ENCODE assay signal across 8 cellular contexts in genomic region chr6:10425973-10426780, GRCh38. TPM values are rescaled to one million over a fixed set of nuclear protein-coding genes. Genes with fewer than 3 reads are reported as not detected.
A peak's percentile ranks its signal among the peaks of the same experiment; 100 is the strongest.
DNase-seq lines count a peak whose midpoint lies in the region; ATAC-seq lines count a peak whose summit lies in the region.

No MANE protein-coding gene starts in this region.

- peak overlapping the region; percentile 89 for H3K4me2 ChIP-seq in neuronal stem cell (ENCODE audit: insufficient read depth, low read length, poor library complexity, severe bottlenecking)

- peaks cover 0 to 10% of the 10 kb centered on the region in 2 donors for H3K4me1 ChIP-seq in neuronal stem cell (ENCODE audit: control insufficient read depth in 2 of 2, insufficient read depth in 1 of 2, low read depth in 1 of 2, low read length in 2 of 2)

- peaks cover 41 to 75% (median 65%) of the 10 kb centered on the region in 3 experiments for H3K27me3 ChIP-seq in neuronal stem cell (ENCODE audit: control insufficient read depth in 3 of 3, insufficient read depth in 3 of 3, low read depth in 1 of 3, low read length in 3 of 3)

- H3K4me1 Mint-ChIP-seq in T-helper 2 cell treated with Interferon-gamma antibody and Interleukin-4, amounts not matched to agents 5 μg/mL and 100 μg/mL, for 36 hours (ENCODE audit: low read depth) = peaks cover 4% of the 10 kb centered on the region

- peak; percentile 52 for ATAC-seq in HG02763 (IDR thresholded peaks at IDR 0.05; ENCODE audit: unreplicated experiment)

- in situ Hi-C loops in G401 (cut with HindIII; ENCODE audit: low sequenced_read_pairs) = no loop called here

- H4K91ac ChIP-seq in neuronal stem cell (ENCODE audit: low read depth, low read length, poor library complexity) = no peak overlapping the region

- H3K27ac ChIP-seq in neuronal stem cell (replicated peaks; ENCODE audit: low read length) = no peak overlapping the region

- H3K27ac Mint-ChIP-seq in T-helper 2 cell treated with Interferon-gamma antibody and Interleukin-4, amounts not matched to agents 5 μg/mL and 100 μg/mL, for 36 hours = no peak overlapping the region

- H3K79me1 ChIP-seq in neuronal stem cell (ENCODE audit: low read depth, low read length) = no peaks in the 10 kb centered on the region

- no CpG with 5 or more reads among the region's 55 CpGs for WGBS in neuronal stem cell (ENCODE audit: extremely low coverage in 2 of 2, insufficient read length in 2 of 2, insufficient replicate concordance in 1 of 2), 2 donors

- no peak overlapping the region for H3K4ac ChIP-seq in neuronal stem cell (ENCODE audit: low read length)

- no peak overlapping the region for H2BK12ac ChIP-seq in neuronal stem cell (ENCODE audit: low read length)

- H3K18ac ChIP-seq in neuronal stem cell (ENCODE audit: low read length) = peak overlapping the region; percentile 44

- H4K8ac ChIP-seq in neuronal stem cell (ENCODE audit: low read depth, low read length) = no peak overlapping the region

- peak overlapping the region; percentile 57 for H3K4me3 Mint-ChIP-seq in T-helper 2 cell treated with Interferon-gamma antibody and Interleukin-4, amounts not matched to agents 5 μg/mL and 100 μg/mL, for 36 hours

- no peak overlapping the region for H2BK5ac ChIP-seq in neuronal stem cell (ENCODE audit: low read length)

- H2AFZ ChIP-seq in neuronal stem cell (ENCODE audit: low read length) = peak overlapping the region; percentile 93

- H3K9me3 ChIP-seq in neuronal stem cell (replicated peaks in 1 of 2; ENCODE audit: control insufficient read depth in 2 of 2, insufficient read depth in 1 of 2, low read depth in 1 of 2, low read length in 2 of 2) = peaks cover 0 to 2% of the 10 kb centered on the region in 2 donors

- H3K4me3 ChIP-seq in neuronal stem cell (ENCODE audit: low read length in 2 of 2) = peak overlapping the region; percentile 37 to 74

- H3K27me3 Mint-ChIP-seq in T-helper 2 cell treated with Interferon-gamma antibody and Interleukin-4, amounts not matched to agents 5 μg/mL and 100 μg/mL, for 36 hours (ENCODE audit: low read depth) = peaks cover 78% of the 10 kb centered on the region

- no peak overlapping the region for H2BK120ac ChIP-seq in neuronal stem cell (ENCODE audit: low read depth, low read length)

- no peaks in the 10 kb centered on the region for H3K9me3 Mint-ChIP-seq in T-helper 2 cell treated with Interferon-gamma antibody and Interleukin-4, amounts not matched to agents 5 μg/mL and 100 μg/mL, for 36 hours

- DNase-seq in T-helper 2 cell treated with Interferon-gamma antibody and Interleukin-4, amounts not matched to agents 5 μg/mL and 100 μg/mL, for 36 hours (ENCODE audit: low spot score) = no peak
- DNase-seq in T-helper 2 cell (no peak), RPMI8226 (peak; percentile 45), fibroblast of gingiva (ENCODE audit: low read depth) (peak; percentile 61), neuronal stem cell (ENCODE audit: low spot score) (no peak), G401 (ENCODE audit: low spot score) (no peak)
- DNase-seq in stimulated activated naive CD4-positive, alpha-beta T cell treated with Interleukin-2 at 50 U/mL for 16 hours (lab: John Stamatoyannopoulos, UW) = no peak

- H3K23ac ChIP-seq in neuronal stem cell (ENCODE audit: low read depth, low read length, poor library complexity) = peak overlapping the region; percentile 39

- no peak overlapping the region for H3K14ac ChIP-seq in neuronal stem cell (ENCODE audit: low read length)

- H2AK5ac ChIP-seq in neuronal stem cell (ENCODE audit: low read depth, low read length) = no peak overlapping the region

- H3K36me3 ChIP-seq in neuronal stem cell (replicated peaks in 1 of 2; ENCODE audit: control insufficient read depth in 2 of 2, insufficient read depth in 2 of 2, low read length in 2 of 2) = no peaks in the 10 kb centered on the region

- H2BK15ac ChIP-seq in neuronal stem cell (ENCODE audit: low read length) = no peak overlapping the region

- peak overlapping the region; percentile 66 for H3K9ac ChIP-seq in neuronal stem cell (ENCODE audit: low read depth, low read length, poor library complexity)

- peaks cover 2% of the 10 kb centered on the region for H3K36me3 Mint-ChIP-seq in T-helper 2 cell treated with Interferon-gamma antibody and Interleukin-4, amounts not matched to agents 5 μg/mL and 100 μg/mL, for 36 hours (ENCODE audit: low read depth)

RNA-seq across cellular contexts. Expression of gene TFAP2A, which starts 11.3 kb away (rescaled TPM):
- 0.53 TPM for polyA plus RNA-seq in neuronal stem cell (2013, experiment 1 of 2)
- polyA plus RNA-seq in neuronal stem cell (2013, experiment 2 of 2) = 0.54 TPM
- 2.3 TPM in 1 of 2 replicates, not detected in the other for total RNA-seq in G401 (2014; rRNA removed; shearing (Covaris generic))

Comparison
In these comparisons a context has a peak if more than half of its experiments do, and no peak if none do; other contexts are left out.
1. DNase-seq: peak in RPMI8226 (single experiment) and fibroblast of gingiva (single experiment); none in T-helper 2 cell treated with Interferon-gamma antibody and Interleukin-4, amounts not matched to agents 5 μg/mL and 100 μg/mL, for 36 hours (single experiment), T-helper 2 cell (0 of 5), neuronal stem cell (single experiment), stimulated activated naive CD4-positive, alpha-beta T cell treated with Interleukin-2 at 50 U/mL for 16 hours (single experiment) and G401 (single experiment).